31 cellular contexts compared by ENCODE assay signal in the genomic region with DNA sequence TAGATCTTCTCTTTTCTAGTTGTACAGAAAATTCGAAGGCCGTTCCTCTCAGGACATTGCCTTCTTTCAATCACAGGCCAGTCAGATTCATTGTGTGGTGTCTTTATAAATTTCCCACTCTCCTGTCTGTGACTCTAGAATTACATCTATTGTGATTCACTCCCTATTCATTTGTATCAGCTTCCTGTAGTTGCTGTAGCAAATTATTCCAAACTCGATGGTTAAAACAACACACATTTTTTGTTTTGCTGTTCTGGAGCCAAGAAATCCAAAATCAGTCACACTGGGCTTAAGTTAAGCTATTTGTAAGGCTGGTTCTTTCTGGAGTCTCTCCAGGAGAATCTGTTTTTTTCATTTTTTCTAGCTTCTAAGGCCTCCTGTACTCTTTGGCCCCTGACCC.
A peak's percentile ranks its signal among the peaks of the same experiment; 100 is the strongest.
DNase-seq lines count a peak whose midpoint lies in the region; FAIRE-seq and TF ChIP-seq lines count a peak whose summit lies in the region.
"Had no signal": no experiment of that assay in that cellular context is flagged by ENCODE, and none has a peak within 500 bp of the region (broad histone marks: within the 10 kb centered on the region; RNA-seq: fewer than 3 reads in every experiment).

No MANE protein-coding gene starts in this region.

- in situ Hi-C loops in astrocyte of the cerebellum (cut with HindIII; ENCODE audit: low sequenced_read_pairs) = no loop called here
- in situ Hi-C loops in G401 (cut with HindIII; ENCODE audit: low sequenced_read_pairs) = no loop called here

- no peaks in the 10 kb centered on the region for H3K36me3 Mint-ChIP-seq in activated CD4-positive, alpha-beta T cell treated with anti-CD3 and anti-CD28 coated beads, Interleukin-2, amount 10 ng/mL, durations not matched to agents 7 days and 5 days (ENCODE audit: low read depth)
- H3K36me3 Mint-ChIP-seq: activated CD8-positive, alpha-beta memory T cell treated with anti-CD3 and anti-CD28 coated beads, Interleukin-2, amount 10 ng/mL, durations not matched to agents 7 days and 5 days; activated naive CD4-positive, alpha-beta T cell treated with anti-CD3 and anti-CD28 coated beads, Interleukin-2, amount 10 ng/mL, durations not matched to agents 7 days and 5 days; memory B cell; naive B cell had no signal

- CTCF ChIA-PET in activated CD4-positive, alpha-beta T cell treated with anti-CD3 and anti-CD28 coated beads, Interleukin-2, amount 10 ng/mL, durations not matched to agents 7 days and 5 days (lab: Charles Lee) = no interaction called here

- H3K27ac Mint-ChIP-seq in activated CD4-positive, alpha-beta T cell treated with anti-CD3 and anti-CD28 coated beads, Interleukin-2, amount 10 ng/mL, durations not matched to agents 7 days and 5 days = no peak overlapping the region
- H3K27ac Mint-ChIP-seq: activated B cell treated with CpG ODN at 0.5 μM for 24 hours; activated CD8-positive, alpha-beta memory T cell treated with anti-CD3 and anti-CD28 coated beads, Interleukin-2, amount 10 ng/mL, durations not matched to agents 7 days and 5 days; activated naive CD4-positive, alpha-beta T cell treated with anti-CD3 and anti-CD28 coated beads, Interleukin-2, amount 10 ng/mL, durations not matched to agents 7 days and 5 days; activated T-helper 1 cell treated with anti-CD3 and anti-CD28 coated beads, Interleukin-12 subunit alpha, Interleukin-12 subunit beta, Interleukin-2, Interleukin-4 antibody, amounts not matched to agents 30 ng/mL and 10 ng/mL and 1 ng/mL, durations not matched to agents 14 hours and 24 hours and 36 hours; memory B cell; naive B cell; stimulated activated naive CD8-positive, alpha-beta T cell treated with anti-CD3 and anti-CD28 coated beads, Interleukin-15, amount 100 ng/mL, for 72 hours had no signal

- no peak for TF ChIP-seq CTCF in astrocyte of the cerebellum (IDR thresholded peaks at IDR 0.05; ENCODE audit: low read depth, low read length, missing control alignments)
- TF ChIP-seq CTCF in D721Med (IDR thresholded peaks at IDR 0.05; ENCODE audit: insufficient read depth, missing control alignments) = no peak

- H3K4me1 Mint-ChIP-seq in activated CD4-positive, alpha-beta T cell treated with anti-CD3 and anti-CD28 coated beads, Interleukin-2, amount 10 ng/mL, durations not matched to agents 7 days and 5 days = no peaks in the 10 kb centered on the region
- H3K4me1 Mint-ChIP-seq: activated B cell treated with CpG ODN at 0.5 μM for 24 hours; activated CD8-positive, alpha-beta memory T cell treated with anti-CD3 and anti-CD28 coated beads, Interleukin-2, amount 10 ng/mL, durations not matched to agents 7 days and 5 days; activated naive CD4-positive, alpha-beta T cell treated with anti-CD3 and anti-CD28 coated beads, Interleukin-2, amount 10 ng/mL, durations not matched to agents 7 days and 5 days; memory B cell; naive B cell; stimulated activated naive CD8-positive, alpha-beta T cell treated with anti-CD3 and anti-CD28 coated beads, Interleukin-15, amount 100 ng/mL, for 72 hours had no signal

- H3K9me3 Mint-ChIP-seq in activated CD4-positive, alpha-beta T cell treated with anti-CD3 and anti-CD28 coated beads, Interleukin-2, amount 10 ng/mL, durations not matched to agents 7 days and 5 days = no peaks in the 10 kb centered on the region
- H3K9me3 Mint-ChIP-seq: activated naive CD4-positive, alpha-beta T cell treated with anti-CD3 and anti-CD28 coated beads, Interleukin-2, amount 10 ng/mL, durations not matched to agents 7 days and 5 days; activated T-helper 1 cell treated with anti-CD3 and anti-CD28 coated beads, Interleukin-12 subunit alpha, Interleukin-12 subunit beta, Interleukin-2, Interleukin-4 antibody, amounts not matched to agents 30 ng/mL and 10 ng/mL and 1 ng/mL, durations not matched to agents 14 hours and 24 hours and 36 hours had no signal

- POLR2A ChIA-PET in activated CD4-positive, alpha-beta T cell treated with anti-CD3 and anti-CD28 coated beads, Interleukin-2, amount 10 ng/mL, durations not matched to agents 7 days and 5 days (lab: Charles Lee) = no interaction called here

- FAIRE-seq in D721Med (lab: Jason Lieb, UNC) = no peak
- FAIRE-seq: GM12878 had no signal

- H3K4me3 Mint-ChIP-seq in activated CD4-positive, alpha-beta T cell treated with anti-CD3 and anti-CD28 coated beads, Interleukin-2, amount 10 ng/mL, durations not matched to agents 7 days and 5 days = no peak overlapping the region
- H3K4me3 Mint-ChIP-seq: activated B cell treated with CpG ODN at 0.5 μM for 24 hours; activated CD8-positive, alpha-beta memory T cell treated with anti-CD3 and anti-CD28 coated beads, Interleukin-2, amount 10 ng/mL, durations not matched to agents 7 days and 5 days; activated naive CD4-positive, alpha-beta T cell treated with anti-CD3 and anti-CD28 coated beads, Interleukin-2, amount 10 ng/mL, durations not matched to agents 7 days and 5 days; activated T-helper 1 cell treated with anti-CD3 and anti-CD28 coated beads, Interleukin-12 subunit alpha, Interleukin-12 subunit beta, Interleukin-2, Interleukin-4 antibody, amounts not matched to agents 30 ng/mL and 10 ng/mL and 1 ng/mL, durations not matched to agents 14 hours and 24 hours and 36 hours; memory B cell; naive B cell; stimulated activated naive CD8-positive, alpha-beta T cell treated with anti-CD3 and anti-CD28 coated beads, Interleukin-15, amount 100 ng/mL, for 72 hours had no signal

- DNase-seq in NCI-H226 (peak; percentile 16), astrocyte of the cerebellum (ENCODE audit: low read depth) (peak; percentile 71), fibroblast of peridontal ligament (ENCODE audit: extremely low read depth) (peak; percentile 89), skeletal muscle cell (ENCODE audit: low read depth) (peak; percentile 24), D721Med (ENCODE audit: insufficient read length, low spot score) (no peak), cerebellum (ENCODE audit: low spot score) (no peak), G401 (ENCODE audit: low spot score) (no peak)
- no peak for DNase-seq in activated CD4-positive, alpha-beta T cell treated with anti-CD3 and anti-CD28 coated beads, Interleukin-2, amount 10 ng/mL, durations not matched to agents 7 days and 5 days
- DNase-seq: activated B cell treated with CpG ODN at 0.5 μM for 24 hours; activated CD8-positive, alpha-beta memory T cell treated with anti-CD3 and anti-CD28 coated beads, Interleukin-2, amount 10 ng/mL, durations not matched to agents 7 days and 5 days; activated naive CD4-positive, alpha-beta T cell treated with anti-CD3 and anti-CD28 coated beads, Interleukin-2, amount 10 ng/mL, durations not matched to agents 7 days and 5 days; cerebellar nuclear complex; erythroblast; GM23248; heart right ventricle; naive B cell; NCI-H1092; NCI-H1694 treated with DMSO at 0.1 percent for 48 hours; NCI-H526; nucleus accumbens; Peyer's patch; psoas muscle; SIG-M5; stimulated activated naive CD8-positive, alpha-beta T cell treated with anti-CD3 and anti-CD28 coated beads, Interleukin-15, amount 100 ng/mL, for 72 hours; T1000; thyroid gland had no signal

- no peaks in the 10 kb centered on the region for H3K27me3 Mint-ChIP-seq in activated CD4-positive, alpha-beta T cell treated with anti-CD3 and anti-CD28 coated beads, Interleukin-2, amount 10 ng/mL, durations not matched to agents 7 days and 5 days
- H3K27me3 Mint-ChIP-seq: activated B cell treated with CpG ODN at 0.5 μM for 24 hours; activated CD8-positive, alpha-beta memory T cell treated with anti-CD3 and anti-CD28 coated beads, Interleukin-2, amount 10 ng/mL, durations not matched to agents 7 days and 5 days; activated naive CD4-positive, alpha-beta T cell treated with anti-CD3 and anti-CD28 coated beads, Interleukin-2, amount 10 ng/mL, durations not matched to agents 7 days and 5 days; memory B cell; naive B cell; stimulated activated naive CD8-positive, alpha-beta T cell treated with anti-CD3 and anti-CD28 coated beads, Interleukin-15, amount 100 ng/mL, for 72 hours had no signal

- no peak overlapping the region for H3K4me3 ChIP-seq in astrocyte of the cerebellum (ENCODE audit: low read depth, low read length)
- H3K4me3 ChIP-seq in skeletal muscle cell (ENCODE audit: low read depth, low read length) = no peak overlapping the region
- H3K4me3 ChIP-seq: GM12878, GM23248, heart right ventricle, Peyer's patch, psoas muscle, skin epidermis, thyroid gland, vagina had no signal

Comparison
In these comparisons a context has a peak if more than half of its experiments do, and no peak if none do; other contexts are left out.
1. DNase-seq: peak in NCI-H226 (single experiment), astrocyte of the cerebellum (single experiment), fibroblast of peridontal ligament (single experiment) and skeletal muscle cell (single experiment); none in D721Med (single experiment), cerebellum (single experiment), activated CD4-positive, alpha-beta T cell treated with anti-CD3 and anti-CD28 coated beads, Interleukin-2, amount 10 ng/mL, durations not matched to agents 7 days and 5 days (single experiment) and G401 (single experiment).